In genomic region chr16:69886726-69887125, GRCh38 we compare ENCODE assay signal across 28 cellular contexts.
"Had no signal": no experiment of that assay in that cellular context is flagged by ENCODE, and none has a peak within 500 bp of the region (broad histone marks: within the 10 kb centered on the region; RNA-seq: fewer than 3 reads in every experiment).

No MANE protein-coding gene starts in this region.

- H3K27me3 ChIP-seq: neural progenitor cell, ovary, spleen, suprapubic skin, testis, tibial artery, transverse colon, upper lobe of right lung, uterus had no signal

- DNase-seq: natural killer cell; occipital lobe; ovary; posterior cingulate gyrus; psoas muscle; right cardiac atrium; spleen; stimulated activated CD4-positive, alpha-beta T cell treated with anti-CD3 and anti-CD28 coated beads, Interleukin-12 subunit alpha, Interleukin-12 subunit beta, amount 100 ng/mL, for 4 hours; stimulated activated CD4-positive, alpha-beta T cell treated with anti-CD3 and anti-CD28 coated beads, Interleukin-1b, Interleukin-23, amount 100 ng/mL, for 48 hours; stimulated activated CD4-positive, alpha-beta T cell treated with anti-CD3 and anti-CD28 coated beads, Interleukin-4, amount 100 ng/mL, for 1 hour; stimulated activated CD4-positive, alpha-beta T cell treated with anti-CD3 and anti-CD28 coated beads, Interleukin-4, amount 100 ng/mL, for 4 hours; stimulated activated CD8-positive, alpha-beta memory T cell treated with anti-CD3 and anti-CD28 coated beads, Interleukin-4, amount 100 ng/mL, for 48 hours; stimulated activated naive CD4-positive, alpha-beta T cell; stimulated activated naive CD8-positive, alpha-beta T cell treated with anti-CD3 and anti-CD28 coated beads, Interleukin-15, amount 100 ng/mL, for 72 hours; stimulated activated naive CD8-positive, alpha-beta T cell treated with anti-CD3 and anti-CD28 coated beads, Interleukin-15, Interleukin-2, amounts not matched to agents 100 U/mL and 50 U/mL, for 24 hours; substantia nigra; testis; tibial artery; transverse colon; upper lobe of right lung; uterus had no signal

- H3K9me3 ChIP-seq: ovary, psoas muscle, spleen, suprapubic skin, testis, tibial artery, transverse colon, upper lobe of right lung, uterus had no signal

- H2AFZ ChIP-seq: neural progenitor cell, parathyroid adenoma had no signal

- H3K4me1 ChIP-seq: psoas muscle, uterus had no signal

- H3K4me3 ChIP-seq: neural progenitor cell, ovary, psoas muscle, skin epidermis, smooth muscle cell, spleen, suprapubic skin, testis, tibial artery, transverse colon, upper lobe of right lung, uterus had no signal

- H3K9ac ChIP-seq: neural progenitor cell, parathyroid adenoma had no signal

- H3K4me2 ChIP-seq: neural progenitor cell, smooth muscle cell had no signal

- H3K27ac ChIP-seq: neural progenitor cell, ovary, parathyroid adenoma, psoas muscle, skin epidermis, spleen, suprapubic skin, testis, tibial artery, transverse colon, upper lobe of right lung, uterus had no signal

- H3K36me3 ChIP-seq: neural progenitor cell, ovary, uterus had no signal

- ATAC-seq: natural killer cell; psoas muscle; right cardiac atrium; sciatic nerve; stimulated activated memory B cell treated with anti-CD40 and anti-IgM and Interleukin-4, amounts not matched to agents 10 μg/mL and 1 μg/mL and 100 μg/mL, for 72 hours; stimulated activated naive CD8-positive, alpha-beta T cell treated with anti-CD3 and anti-CD28 coated beads, Interleukin-15, amount 100 ng/mL, for 72 hours; stimulated activated naive CD8-positive, alpha-beta T cell treated with anti-CD3 and anti-CD28 coated beads, Interleukin-15, Interleukin-2, amounts not matched to agents 100 U/mL and 50 U/mL, for 24 hours; upper lobe of right lung had no signal
